14 cellular contexts compared by ENCODE assay signal in the genomic region with DNA sequence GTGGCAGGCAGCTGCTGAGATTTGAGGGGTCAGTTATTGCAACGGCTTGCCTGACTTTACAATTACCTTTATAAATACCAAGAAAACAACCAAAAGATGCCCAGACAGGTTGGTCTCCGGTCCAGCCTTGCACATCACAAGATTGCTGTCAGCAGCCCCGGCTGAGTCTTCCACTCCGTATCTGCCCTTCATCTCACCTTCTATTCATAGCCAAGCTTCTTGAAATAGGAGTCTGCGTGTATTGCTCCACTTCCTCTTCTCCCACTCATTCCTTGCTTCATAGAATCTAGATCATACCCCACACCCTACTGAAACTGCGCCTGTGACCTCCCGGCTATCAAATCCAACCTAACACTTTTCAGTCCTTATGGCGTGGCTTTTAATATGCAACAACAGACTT.
"Had no signal": no experiment of that assay in that cellular context is flagged by ENCODE, and none has a peak within 500 bp of the region (broad histone marks: within the 10 kb centered on the region; RNA-seq: fewer than 3 reads in every experiment).

No MANE protein-coding gene starts in this region.

- H3K36me3 ChIP-seq: cardiac muscle cell, thyroid gland, uterus had no signal

- H3K4me1 ChIP-seq: parathyroid adenoma, thyroid gland, uterus had no signal

- H3K4me3 Mint-ChIP-seq: activated CD4-positive, alpha-beta memory T cell treated with anti-CD3 and anti-CD28 coated beads for 36 hours; activated CD4-positive, alpha-beta T cell treated with anti-CD3 and anti-CD28 coated beads for 36 hours; activated naive CD4-positive, alpha-beta T cell treated with anti-CD3 and anti-CD28 coated beads, Interleukin-2, amount 50 U/mL, for 24 hours; activated T-cell treated with anti-CD3 and anti-CD28 coated beads, Interleukin-2, amount 50 U/mL, for 4 hours; endodermal cell had no signal

- H3K9me3 Mint-ChIP-seq: activated CD4-positive, alpha-beta memory T cell treated with anti-CD3 and anti-CD28 coated beads for 36 hours; activated naive CD4-positive, alpha-beta T cell treated with anti-CD3 and anti-CD28 coated beads, Interleukin-2, amount 50 U/mL, for 24 hours; activated T-cell treated with anti-CD3 and anti-CD28 coated beads, Interleukin-2, amount 50 U/mL, for 4 hours; endodermal cell; naive B cell had no signal

- H3K27ac ChIP-seq: cardiac muscle cell, dorsolateral prefrontal cortex, parathyroid adenoma, thyroid gland, uterus had no signal

- H3K4me1 Mint-ChIP-seq: activated CD4-positive, alpha-beta T cell treated with anti-CD3 and anti-CD28 coated beads for 36 hours; activated naive CD4-positive, alpha-beta T cell treated with anti-CD3 and anti-CD28 coated beads, Interleukin-2, amount 50 U/mL, for 24 hours had no signal

- H3K9ac ChIP-seq: parathyroid adenoma had no signal

- H3K4me3 ChIP-seq: cardiac muscle cell, dorsolateral prefrontal cortex, thyroid gland, uterus had no signal

- H3K27me3 ChIP-seq: cardiac muscle cell, thyroid gland, uterus had no signal

- H3K9me3 ChIP-seq: thyroid gland, uterus had no signal

- H3K36me3 Mint-ChIP-seq: activated CD4-positive, alpha-beta memory T cell treated with anti-CD3 and anti-CD28 coated beads for 36 hours; naive B cell had no signal

- H3K27me3 Mint-ChIP-seq: activated naive CD4-positive, alpha-beta T cell treated with anti-CD3 and anti-CD28 coated beads, Interleukin-2, amount 50 U/mL, for 24 hours; naive B cell had no signal

- ATAC-seq: activated CD4-positive, alpha-beta T cell treated with anti-CD3 and anti-CD28 coated beads for 36 hours; activated T-cell treated with anti-CD3 and anti-CD28 coated beads, Interleukin-2, amount 50 U/mL, for 4 hours had no signal

- DNase-seq: activated CD4-positive, alpha-beta memory T cell treated with anti-CD3 and anti-CD28 coated beads for 36 hours; activated CD4-positive, alpha-beta T cell treated with anti-CD3 and anti-CD28 coated beads for 36 hours; activated effector memory CD4-positive, alpha-beta T cell treated with anti-CD3 and anti-CD28 coated beads, Interleukin-2, amount 50 U/mL, for 16 hours; activated T-cell treated with anti-CD3 and anti-CD28 coated beads, Interleukin-2, amount 50 U/mL, for 4 hours; dorsolateral prefrontal cortex; endodermal cell; erythroblast; naive B cell; stimulated activated CD4-positive, alpha-beta T cell treated with anti-CD3 and anti-CD28 coated beads, Interleukin-1b, Interleukin-23, amount 100 ng/mL, for 48 hours; thyroid gland; uterus had no signal

- H3K27ac Mint-ChIP-seq: activated CD4-positive, alpha-beta memory T cell treated with anti-CD3 and anti-CD28 coated beads for 36 hours; activated CD4-positive, alpha-beta T cell treated with anti-CD3 and anti-CD28 coated beads for 36 hours; activated naive CD4-positive, alpha-beta T cell treated with anti-CD3 and anti-CD28 coated beads, Interleukin-2, amount 50 U/mL, for 24 hours; endodermal cell had no signal
